ENCODE assay signal across 34 cellular contexts in the genomic region with DNA sequence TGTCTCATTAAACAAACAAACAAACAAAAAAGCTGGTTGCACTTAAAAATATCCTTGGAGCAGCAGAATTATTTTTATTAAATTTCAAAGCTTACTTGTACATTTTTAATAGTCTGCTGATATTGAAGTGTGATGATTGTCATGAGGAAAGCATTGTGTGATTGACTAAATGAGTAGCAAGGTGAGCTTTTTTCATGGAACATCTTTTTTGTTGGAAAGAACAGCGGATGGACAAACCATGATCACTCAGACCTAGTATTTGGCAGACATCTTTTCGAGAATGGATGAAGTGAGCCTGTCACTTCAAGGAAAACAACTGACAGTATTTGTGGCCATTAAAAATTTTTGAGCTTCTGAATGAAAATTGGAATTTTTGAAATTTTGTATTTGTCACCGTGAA. TPM values are rescaled to one million over a fixed set of nuclear protein-coding genes. Genes with fewer than 3 reads are reported as not detected.
"Had no signal": no experiment of that assay in that cellular context is flagged by ENCODE, and none has a peak within 500 bp of the region (broad histone marks: within the 10 kb centered on the region; RNA-seq: fewer than 3 reads in every experiment).

No MANE protein-coding gene starts in this region.

- ATAC-seq: activated CD4-positive, alpha-beta T cell treated with anti-CD3 and anti-CD28 coated beads for 36 hours; activated CD4-positive, CD25-positive, alpha-beta regulatory T cell treated with anti-CD3 and anti-CD28 coated beads, Interleukin-2, amount 50 U/mL, for 24 hours; activated CD8-positive, alpha-beta T cell treated with anti-CD3 and anti-CD28 coated beads, Interleukin-2, amount 10 ng/mL, durations not matched to agents 7 days and 5 days; activated naive CD4-positive, alpha-beta T cell treated with anti-CD3 and anti-CD28 coated beads, Interleukin-2, amount 50 U/mL, for 72 hours; body of pancreas; Right ventricle myocardium inferior; WTC11 had no signal

- H3K27me3 Mint-ChIP-seq: activated CD4-positive, alpha-beta T cell treated with anti-CD3 and anti-CD28 coated beads for 36 hours had no signal

- H3K36me3 Mint-ChIP-seq: activated naive CD4-positive, alpha-beta T cell treated with anti-CD3 and anti-CD28 coated beads, Interleukin-2, amount 50 U/mL, for 72 hours had no signal

- H3K9me3 Mint-ChIP-seq: activated CD4-positive, alpha-beta T cell treated with anti-CD3 and anti-CD28 coated beads, Interleukin-2, amount 10 ng/mL, durations not matched to agents 7 days and 5 days; activated naive CD4-positive, alpha-beta T cell treated with anti-CD3 and anti-CD28 coated beads, Interleukin-2, amount 50 U/mL, for 72 hours; activated T-cell treated with anti-CD3 and anti-CD28 coated beads, Interleukin-2, amount 50 U/mL, for 24 hours; activated T-helper 2 cell treated with anti-CD3 and anti-CD28 coated beads, Interferon-gamma antibody, Interleukin-2, Interleukin-4, amounts not matched to agents 10 μg/mL and 5 μg/mL and 100 μg/mL, durations not matched to agents 14 hours and 24 hours and 36 hours had no signal

- DNase-seq: activated CD4-positive, alpha-beta T cell treated with anti-CD3 and anti-CD28 coated beads for 36 hours; activated CD4-positive, alpha-beta T cell treated with anti-CD3 and anti-CD28 coated beads, Interleukin-2, amount 10 ng/mL, durations not matched to agents 7 days and 5 days; activated CD4-positive, alpha-beta T cell treated with anti-CD3 and anti-CD28 coated beads, Interleukin-2, amount 50 U/mL, for 48 hours; activated CD8-positive, alpha-beta T cell treated with anti-CD3 and anti-CD28 coated beads, Interleukin-2, amount 10 ng/mL, durations not matched to agents 7 days and 5 days; activated gamma-delta T cell; activated naive CD4-positive, alpha-beta T cell treated with Interleukin-2 at 50 U/mL for 16 hours; activated T-cell treated with anti-CD3 and anti-CD28 coated beads, Interleukin-2, amount 50 U/mL, for 24 hours; adrenal gland; body of pancreas; MM.1S; MV-4-11; NCI-H1092; NCI-H1436 treated with DMSO at 0.1 percent for 48 hours; NCI-H1694 treated with DMSO at 0.1 percent for 48 hours; NCI-H2029; NCI-H2107; NCI-H2171; NCI-H510A; NCI-H526; NCI-H748 treated with DMSO at 0.1 percent for 48 hours; NK-92 treated with Interleukin-12 subunit alpha and Interleukin-12 subunit beta, amount 100 ng/mL, for 24 hours; PC-9; SW 1271; T-helper 1 cell; T-helper 2 cell; T1000 had no signal

- H3K4me3 Mint-ChIP-seq: activated CD4-positive, alpha-beta T cell treated with anti-CD3 and anti-CD28 coated beads for 36 hours; activated CD4-positive, alpha-beta T cell treated with anti-CD3 and anti-CD28 coated beads, Interleukin-2, amount 10 ng/mL, durations not matched to agents 7 days and 5 days; activated CD8-positive, alpha-beta T cell treated with anti-CD3 and anti-CD28 coated beads, Interleukin-2, amount 10 ng/mL, durations not matched to agents 7 days and 5 days; activated T-cell treated with anti-CD3 and anti-CD28 coated beads, Interleukin-2, amount 50 U/mL, for 24 hours; WTC11 had no signal

- H3K27ac Mint-ChIP-seq: activated CD4-positive, alpha-beta T cell treated with anti-CD3 and anti-CD28 coated beads for 36 hours; activated CD4-positive, alpha-beta T cell treated with anti-CD3 and anti-CD28 coated beads, Interleukin-2, amount 10 ng/mL, durations not matched to agents 7 days and 5 days; activated CD8-positive, alpha-beta T cell treated with anti-CD3 and anti-CD28 coated beads, Interleukin-2, amount 10 ng/mL, durations not matched to agents 7 days and 5 days; activated T-cell treated with anti-CD3 and anti-CD28 coated beads, Interleukin-2, amount 50 U/mL, for 24 hours; activated T-helper 2 cell treated with anti-CD3 and anti-CD28 coated beads, Interferon-gamma antibody, Interleukin-2, Interleukin-4, amounts not matched to agents 10 μg/mL and 5 μg/mL and 100 μg/mL, durations not matched to agents 14 hours and 24 hours and 36 hours; WTC11 had no signal

- H3K4me1 Mint-ChIP-seq: activated CD4-positive, alpha-beta T cell treated with anti-CD3 and anti-CD28 coated beads for 36 hours; activated CD4-positive, alpha-beta T cell treated with anti-CD3 and anti-CD28 coated beads, Interleukin-2, amount 10 ng/mL, durations not matched to agents 7 days and 5 days had no signal

RNA-seq across cellular contexts. Expression of gene CALML3, which starts 5.7 kb away (rescaled TPM):
- total RNA-seq: activated CD4-positive, alpha-beta T cell treated with anti-CD3 and anti-CD28 coated beads for 36 hours; activated CD4-positive, alpha-beta T cell treated with anti-CD3 and anti-CD28 coated beads, Interleukin-2, amount 10 ng/mL, durations not matched to agents 7 days and 5 days; activated CD8-positive, alpha-beta T cell treated with anti-CD3 and anti-CD28 coated beads, Interleukin-2, amount 10 ng/mL, durations not matched to agents 7 days and 5 days; activated naive CD4-positive, alpha-beta T cell treated with anti-CD3 and anti-CD28 coated beads, Interleukin-2, amount 50 U/mL, for 72 hours; activated T-helper 2 cell treated with anti-CD3 and anti-CD28 coated beads, Interferon-gamma antibody, Interleukin-2, Interleukin-4, amounts not matched to agents 10 μg/mL and 5 μg/mL and 100 μg/mL, durations not matched to agents 14 hours and 24 hours and 36 hours; adrenal gland; astrocyte; body of pancreas; cardiac septum; LHCN-M2; PC-9; Right ventricle myocardium inferior; WTC11 had no signal

RNA-seq across cellular contexts. Expression of gene CALML5, which starts 19.7 kb away (rescaled TPM):
- total RNA-seq: activated CD4-positive, alpha-beta T cell treated with anti-CD3 and anti-CD28 coated beads for 36 hours; activated CD4-positive, alpha-beta T cell treated with anti-CD3 and anti-CD28 coated beads, Interleukin-2, amount 10 ng/mL, durations not matched to agents 7 days and 5 days; activated CD8-positive, alpha-beta T cell treated with anti-CD3 and anti-CD28 coated beads, Interleukin-2, amount 10 ng/mL, durations not matched to agents 7 days and 5 days; activated naive CD4-positive, alpha-beta T cell treated with anti-CD3 and anti-CD28 coated beads, Interleukin-2, amount 50 U/mL, for 72 hours; activated T-helper 2 cell treated with anti-CD3 and anti-CD28 coated beads, Interferon-gamma antibody, Interleukin-2, Interleukin-4, amounts not matched to agents 10 μg/mL and 5 μg/mL and 100 μg/mL, durations not matched to agents 14 hours and 24 hours and 36 hours; adrenal gland; astrocyte; body of pancreas; cardiac septum; LHCN-M2; Right ventricle myocardium inferior; WTC11 had no signal
